ENCODE assay signal across 5 cellular contexts in the genomic region with DNA sequence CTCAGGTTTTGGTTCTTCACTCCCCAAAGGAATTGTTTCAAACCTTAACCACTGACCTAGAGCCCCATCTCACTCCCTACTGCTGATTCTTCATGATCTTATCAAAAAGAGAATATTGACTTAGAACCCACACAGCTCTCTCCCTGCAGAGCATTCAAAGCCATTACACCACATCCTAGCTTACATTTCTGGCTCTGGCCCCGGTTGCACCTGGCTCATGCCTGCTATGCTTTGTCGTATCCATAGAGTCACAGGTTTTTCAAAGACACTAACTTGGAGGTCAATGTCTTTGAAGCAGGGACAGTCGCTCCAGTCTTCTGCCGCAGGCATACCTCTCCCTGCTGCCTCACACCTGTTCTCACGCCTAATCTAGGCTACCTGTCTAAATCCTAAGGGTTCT. TPM values are rescaled to one million over a fixed set of nuclear protein-coding genes. Genes with fewer than 3 reads are reported as not detected.
"Had no signal": no experiment of that assay in that cellular context is flagged by ENCODE, and none has a peak within 500 bp of the region (broad histone marks: within the 10 kb centered on the region; RNA-seq: fewer than 3 reads in every experiment).

No MANE protein-coding gene starts in this region.

- H3K4me3 ChIP-seq: GM23338 had no signal

- H3K4me2 ChIP-seq: GM23338 had no signal

- DNase-seq: H9, HCEC 1CT, IMR-90, KBM-7 had no signal

- H2AFZ ChIP-seq: GM23338 had no signal

RNA-seq across cellular contexts. Expression of gene FGFBP2, which starts 42.7 kb away (rescaled TPM):
- polyA plus RNA-seq: IMR-90 had no signal
